In genomic region chr4:162410854-162411253, GRCh38 we compare ENCODE assay signal across 7 cellular contexts.
"Had no signal": no experiment of that assay in that cellular context is flagged by ENCODE, and none has a peak within 500 bp of the region (broad histone marks: within the 10 kb centered on the region; RNA-seq: fewer than 3 reads in every experiment).

No MANE protein-coding gene starts in this region.

- FAIRE-seq: HTR-8/SVneo, K562 had no signal

- DNase-seq: IMR-90, KBM-7, KG1 had no signal

- H3K4me3 ChIP-seq: K562 had no signal

- H3K27ac ChIP-seq: HL-60, KMS-11 had no signal

- H3K9ac ChIP-seq: KMS-11 had no signal

- ATAC-seq: K562 had no signal

- H3K4me2 ChIP-seq: KMS-11 had no signal
